ENCODE assay signal across 8 cellular contexts in genomic region chr15:93028632-93029612, GRCh38.
DNase-seq lines count a peak whose midpoint lies in the region; ATAC-seq, FAIRE-seq and TF ChIP-seq lines count a peak whose summit lies in the region.

No MANE protein-coding gene starts in this region.

- H3K9me3 ChIP-seq in HUES48 (ENCODE audit: control insufficient read depth, insufficient read depth, low read length) (no peaks in the 10 kb centered on the region), astrocyte (ENCODE audit: insufficient read depth, low read depth, low read length) (no peaks in the 10 kb centered on the region), SJCRH30 (replicated peaks) (no peaks in the 10 kb centered on the region)

- no peak overlapping the region for H3K9ac ChIP-seq in HUES48 (ENCODE audit: low read depth, low read length)
- peak overlapping the region; percentile 27 for H3K9ac ChIP-seq in astrocyte (ENCODE audit: low read length)

- H3K4me2 ChIP-seq in astrocyte (ENCODE audit: low read length) = peak overlapping the region; percentile 35

- no peak for FAIRE-seq in astrocyte (lab: Jason Lieb, UNC)

- TF ChIP-seq CTCF in AG10803 (conservative IDR thresholded peaks at IDR 0.05; ENCODE audit: low read length) = no peak
- no peak for TF ChIP-seq CTCF in astrocyte (IDR thresholded peaks at IDR 0.05; ENCODE audit: insufficient read depth, low read depth, low read length)

- H3K36me3 ChIP-seq in HUES48 (ENCODE audit: control insufficient read depth, insufficient read depth, low read length) (peaks cover 41% of the 10 kb centered on the region), astrocyte (ENCODE audit: insufficient read depth, low read length) (peaks cover 41% of the 10 kb centered on the region), SJCRH30 (peaks cover 35% of the 10 kb centered on the region)

- intact Hi-C loops in sciatic nerve (cut with DNase I) = no loop called here

- peaks cover 33% of the 10 kb centered on the region for H3K36me3 Mint-ChIP-seq in astrocyte (ENCODE audit: low read depth, unreplicated experiment)

- no peak overlapping the region for H2AFZ ChIP-seq in astrocyte (ENCODE audit: low read depth, low read length)

- H3K27ac Mint-ChIP-seq in astrocyte (ENCODE audit: unreplicated experiment) = peak overlapping the region; percentile 83

- ATAC-seq in sciatic nerve = peak; percentile 74
- no peak for ATAC-seq in HG03135 (IDR thresholded peaks at IDR 0.05; ENCODE audit: unreplicated experiment)

- peaks cover 65% of the 10 kb centered on the region for H4K20me1 ChIP-seq in astrocyte (ENCODE audit: insufficient read depth, low read length)

- H3K27me3 Mint-ChIP-seq in astrocyte (ENCODE audit: low read depth, unreplicated experiment) = no peaks in the 10 kb centered on the region

- H3K27me3 ChIP-seq in HUES48 (ENCODE audit: control insufficient read depth, insufficient read depth, low read length) (no peaks in the 10 kb centered on the region), astrocyte (ENCODE audit: insufficient read depth, low read length) (no peaks in the 10 kb centered on the region), SJCRH30 (no peaks in the 10 kb centered on the region)

- DNase-seq in AG10803 (ENCODE audit: low read depth) = peak; percentile 98
- DNase-seq in astrocyte (ENCODE audit: low read depth) = peak; percentile 89
- DNase-seq in hepatic stellate cell (ENCODE audit: low spot score) = peak; percentile 43
- DNase-seq in sciatic nerve (ENCODE audit: low spot score) = peak; percentile 86
- DNase-seq in epidermal melanocyte (ENCODE audit: insufficient read length, low spot score) = no peak
- DNase-seq in SJCRH30 = no peak

- no peaks in the 10 kb centered on the region for H3K9me3 Mint-ChIP-seq in astrocyte (ENCODE audit: unreplicated experiment)

- no peak overlapping the region for H3K4me3 Mint-ChIP-seq in astrocyte (ENCODE audit: unreplicated experiment)

- peaks cover 13% of the 10 kb centered on the region for H3K79me2 ChIP-seq in astrocyte (ENCODE audit: insufficient read depth, low read length)

- H3K4me1 ChIP-seq in HUES48 (ENCODE audit: control insufficient read depth, insufficient read depth, low read length) (peaks cover 7% of the 10 kb centered on the region; the same call in 1 of the 2 replicates), astrocyte (ENCODE audit: insufficient read depth, low read length) (peaks cover 22% of the 10 kb centered on the region), SJCRH30 (no peaks in the 10 kb centered on the region)

- H3K4me3 ChIP-seq in AG10803 (ENCODE audit: low read length) (peak overlapping the region; percentile 16), HUES48 (ENCODE audit: low read depth, low read length) (no peak overlapping the region), astrocyte (ENCODE audit: insufficient read depth, low read depth, low read length) (no peak overlapping the region), SJCRH30 (no peak overlapping the region)

- peak overlapping the region; percentile 9 for H3K27ac ChIP-seq in HUES48 (ENCODE audit: low read depth, low read length)
- peak overlapping the region; percentile 34 for H3K27ac ChIP-seq in astrocyte (ENCODE audit: low read depth, low read length)
- no peak overlapping the region for H3K27ac ChIP-seq in SJCRH30

- peaks cover 23% of the 10 kb centered on the region for H3K4me1 Mint-ChIP-seq in astrocyte (ENCODE audit: low read depth, unreplicated experiment)

Comparison
In these comparisons a context has a peak if more than half of its experiments do, and no peak if none do; other contexts are left out.
1. DNase-seq: peak in AG10803 (single experiment), astrocyte (single experiment), hepatic stellate cell (single experiment) and sciatic nerve (single experiment); none in epidermal melanocyte (single experiment) and SJCRH30 (0 of 2).